Comparison of ENCODE assay signal across 1 cellular context in genomic region chr17:17725853-17726720, GRCh38.
TF ChIP-seq lines count a peak whose summit lies in the region.

No MANE protein-coding gene starts in this region.

TF ChIP-seq in GM12878, 131 proteins besides CTCF, POLR2A, EP300 and RAD21:
- TF ChIP-seq USF1 (IDR thresholded peaks at IDR 0.05; ENCODE audit: borderline replicate concordance, extremely low read length, insufficient read depth, low read depth, low read length) (no peak), IRF3 (IDR thresholded peaks at IDR 0.05) (no peak), ELK1 (IDR thresholded peaks at IDR 0.05; ENCODE audit: low read depth, low read length) (no peak), SUZ12 (IDR thresholded peaks at IDR 0.05; ENCODE audit: unreplicated experiment) (no peak), NR2C2 (IDR thresholded peaks at IDR 0.05; ENCODE audit: borderline replicate concordance, control insufficient read depth, insufficient read length, low read depth) (no peak), SP1 (IDR thresholded peaks at IDR 0.05; ENCODE audit: low read depth, low read length) (no peak), SUPT20H (IDR thresholded peaks at IDR 0.05; ENCODE audit: borderline replicate concordance, control insufficient read depth, low read depth, low read length) (no peak), IKZF1 (conservative IDR thresholded peaks at IDR 0.05) (0 out of 2 replicates have a peak, but pooled peaks have one; percentile 4), CEBPZ (IDR thresholded peaks at IDR 0.05; ENCODE audit: low read depth, low read length) (no peak)
